In genomic region chr2:67515538-67515937, GRCh38 we compare ENCODE assay signal across 26 cellular contexts.
DNase-seq lines count a peak whose midpoint lies in the region; ATAC-seq, FAIRE-seq and TF ChIP-seq lines count a peak whose summit lies in the region.
"Had no signal": no experiment of that assay in that cellular context is flagged by ENCODE, and none has a peak within 500 bp of the region (broad histone marks: within the 10 kb centered on the region; RNA-seq: fewer than 3 reads in every experiment).

No MANE protein-coding gene starts in this region.

- TF ChIP-seq CTCF in PC-3 (conservative IDR thresholded peaks at IDR 0.05; ENCODE audit: low read depth, low read length) (no peak), keratinocyte (optimal IDR thresholded peaks at IDR 0.05 in 1 of 3, IDR thresholded peaks at IDR 0.05 in 1 of 3, conservative IDR thresholded peaks at IDR 0.05 in 1 of 3; ENCODE audit: extremely low read depth in 1 of 3, insufficient read depth in 2 of 3, low read length in 3 of 3) (no peak), natural killer cell (IDR thresholded peaks at IDR 0.05) (no peak)

- H3K27me3 ChIP-seq in PC-3 (ENCODE audit: low read length) (no peaks in the 10 kb centered on the region), keratinocyte (ENCODE audit: control insufficient read depth, extremely low read depth, insufficient read depth, low read length) (no peaks in the 10 kb centered on the region)
- H3K27me3 ChIP-seq: breast epithelium, testis had no signal

- H3K9ac ChIP-seq in PC-3 (ENCODE audit: low read length) (peak overlapping the region; percentile 47), keratinocyte (ENCODE audit: control insufficient read depth, extremely low read depth, insufficient read depth, low read length) (no peak overlapping the region)

- H3K27ac Mint-ChIP-seq in natural killer cell = no peak overlapping the region
- H3K27ac Mint-ChIP-seq: activated B cell treated with CpG ODN at 0.5 μM for 24 hours; activated naive CD8-positive, alpha-beta T cell; activated T-cell treated with anti-CD3 and anti-CD28 coated beads, Interleukin-2, amount 50 U/mL, for 24 hours; CD4-positive, alpha-beta memory T cell; H9; memory B cell had no signal

- FAIRE-seq in keratinocyte (lab: Jason Lieb, UNC) = no peak
- FAIRE-seq: GM12891, RCC 7860 had no signal

- peak; percentile 11 for DNase-seq in NCI-H748 (lab: John Stamatoyannopoulos, UW; ENCODE audit: unreplicated experiment)
- no peak for DNase-seq in NCI-H748 treated with DMSO at 0.1 percent for 48 hours (lab: John Stamatoyannopoulos, UW)
- no peak for DNase-seq in PC-3
- DNase-seq in keratinocyte (ENCODE audit: low read depth, low spot score) = no peak
- DNase-seq in natural killer cell = no peak
- DNase-seq: activated B cell treated with CpG ODN at 0.5 μM for 24 hours; activated effector memory CD4-positive, alpha-beta T cell treated with anti-CD3 and anti-CD28 coated beads, Interleukin-2, amount 50 U/mL, for 16 hours; activated T-cell treated with anti-CD3 and anti-CD28 coated beads, Interleukin-2, amount 50 U/mL, for 24 hours; anterior cingulate cortex; CD4-positive, alpha-beta memory T cell; DMS 273 treated with DMSO at 0.1 percent for 48 hours; H9; hippocampal formation; posterior cingulate gyrus; right cardiac atrium; stimulated activated CD4-positive, alpha-beta T cell treated with anti-CD3 and anti-CD28 coated beads, Interleukin-2, amount 100 ng/mL, for 24 hours; stimulated activated naive CD8-positive, alpha-beta T cell treated with anti-CD3 and anti-CD28 coated beads, Interleukin-15, Interleukin-2, amounts not matched to agents 100 U/mL and 50 U/mL, for 24 hours; testis had no signal

- intact Hi-C loops in PC-3 (cut with micrococcal nuclease) (no loop called here), natural killer cell (cut with micrococcal nuclease) (no loop called here)

- H3K4me1 ChIP-seq in PC-3 (ENCODE audit: insufficient read depth, low read length) (peaks cover 26% of the 10 kb centered on the region), keratinocyte (ENCODE audit: control insufficient read depth, extremely low read depth, insufficient read depth, low read length) (peaks cover 13% of the 10 kb centered on the region)
- H3K4me1 ChIP-seq: breast epithelium, testis had no signal

- no peaks in the 10 kb centered on the region for H3F3A ChIP-seq in PC-3 (ENCODE audit: low read length, unreplicated experiment)

- H3K4me3 ChIP-seq in PC-3 (ENCODE audit: low read length) (peak overlapping the region; percentile 18; the same call in 1 of the 2 replicates), keratinocyte (ENCODE audit: control insufficient read depth in 2 of 3, extremely low read depth in 1 of 3, insufficient read depth in 2 of 3, low read depth in 1 of 3, low read length in 3 of 3) (no peak overlapping the region)
- H3K4me3 ChIP-seq: breast epithelium, testis had no signal

- no peaks in the 10 kb centered on the region for H3K9me2 ChIP-seq in PC-3 (replicated peaks; ENCODE audit: low read length)

- no peaks in the 10 kb centered on the region for H3K4me1 Mint-ChIP-seq in natural killer cell
- H3K4me1 Mint-ChIP-seq: activated B cell treated with CpG ODN at 0.5 μM for 24 hours; CD4-positive, alpha-beta memory T cell; H9 had no signal

- H3K27ac ChIP-seq in PC-3 (ENCODE audit: low read length) (peak overlapping the region; percentile 93), keratinocyte (ENCODE audit: control insufficient read depth, insufficient read depth, low read length) (no peak overlapping the region)
- H3K27ac ChIP-seq: breast epithelium, testis had no signal

- no peaks in the 10 kb centered on the region for H3K27me3 Mint-ChIP-seq in natural killer cell (ENCODE audit: low read depth in 2 of 2)
- H3K27me3 Mint-ChIP-seq: activated B cell treated with CpG ODN at 0.5 μM for 24 hours; CD4-positive, alpha-beta memory T cell had no signal

- no peaks in the 10 kb centered on the region for H3K9me3 ChIP-seq in PC-3 (ENCODE audit: low read length)
- H3K9me3 ChIP-seq in keratinocyte (ENCODE audit: control insufficient read depth, low read depth, low read length) = no peaks in the 10 kb centered on the region
- H3K9me3 ChIP-seq: breast epithelium, testis had no signal

- no peaks in the 10 kb centered on the region for H3K36me3 ChIP-seq in PC-3 (ENCODE audit: low read depth, low read length)
- no peaks in the 10 kb centered on the region for H3K36me3 ChIP-seq in keratinocyte (ENCODE audit: control insufficient read depth in 2 of 2, extremely low read depth in 1 of 2, insufficient read depth in 2 of 2, low read length in 2 of 2)
- H3K36me3 ChIP-seq: breast epithelium had no signal

- ATAC-seq in PC-3 = no peak
- no peak for ATAC-seq in natural killer cell
- no peak for ATAC-seq in GM19395 (IDR thresholded peaks at IDR 0.05; ENCODE audit: unreplicated experiment)
- ATAC-seq in GM19452 (IDR thresholded peaks at IDR 0.05; ENCODE audit: unreplicated experiment) = no peak
- ATAC-seq in HG03520 (IDR thresholded peaks at IDR 0.05; ENCODE audit: unreplicated experiment) = no peak
- ATAC-seq: right cardiac atrium; stimulated activated naive CD8-positive, alpha-beta T cell treated with anti-CD3 and anti-CD28 coated beads, Interleukin-15, Interleukin-2, amounts not matched to agents 100 U/mL and 50 U/mL, for 24 hours had no signal

- H3K36me3 Mint-ChIP-seq in natural killer cell = no peaks in the 10 kb centered on the region
- H3K36me3 Mint-ChIP-seq: activated naive CD8-positive, alpha-beta T cell; CD4-positive, alpha-beta memory T cell; memory B cell had no signal

- H3K4me3 Mint-ChIP-seq in natural killer cell = no peak overlapping the region
- H3K4me3 Mint-ChIP-seq: activated B cell treated with CpG ODN at 0.5 μM for 24 hours; activated naive CD8-positive, alpha-beta T cell; activated T-cell treated with anti-CD3 and anti-CD28 coated beads, Interleukin-2, amount 50 U/mL, for 24 hours; CD4-positive, alpha-beta memory T cell; H9; memory B cell had no signal

- peaks cover 2% of the 10 kb centered on the region in 2 donors for H3K9me3 Mint-ChIP-seq in natural killer cell
- H3K9me3 Mint-ChIP-seq: activated B cell treated with CpG ODN at 0.5 μM for 24 hours; activated T-cell treated with anti-CD3 and anti-CD28 coated beads, Interleukin-2, amount 50 U/mL, for 24 hours; H9; memory B cell had no signal

- peak overlapping the region; percentile 58 for H3K4me2 ChIP-seq in PC-3 (ENCODE audit: low read length)
- H3K4me2 ChIP-seq in keratinocyte (ENCODE audit: control insufficient read depth, extremely low read depth, insufficient read depth, low read depth, low read length) = peak overlapping the region; percentile 37

- no peaks in the 10 kb centered on the region for H3K9me1 ChIP-seq in keratinocyte (ENCODE audit: control insufficient read depth, extremely low read depth, insufficient read depth, low read length)

- dilution Hi-C loops in keratinocyte (cut with MboI; ENCODE audit: extremely low pct_ligation_motif_present, low sequenced_read_pairs) = no loop called here

- POLR2A ChIA-PET in PC-3 (lab: Charles Lee; ENCODE audit: unreplicated experiment) = interaction anchor here (0.6 kb wide), 1 partner anchor 1859 kb away, joined by 3 read pairs; no protein-coding TSS in a partner anchor

- BruUV-seq in PC-3 (replicated peaks; lab: Mats Ljungman, UMichigan) = no TSS peak

- H2AFZ ChIP-seq in PC-3 (ENCODE audit: low read length) (peak overlapping the region; percentile 33; the same call in 1 of the 2 replicates), keratinocyte (ENCODE audit: control insufficient read depth, low read length) (no peak overlapping the region)

- H4K20me1 ChIP-seq in PC-3 (ENCODE audit: low read length) = no peaks in the 10 kb centered on the region
- no peaks in the 10 kb centered on the region for H4K20me1 ChIP-seq in keratinocyte (ENCODE audit: control insufficient read depth, extremely low read depth, insufficient read depth, low read length)

- no peaks in the 10 kb centered on the region for H3K79me2 ChIP-seq in PC-3 (ENCODE audit: low read length)
- H3K79me2 ChIP-seq in keratinocyte (ENCODE audit: control insufficient read depth, insufficient read depth, low read length) = no peaks in the 10 kb centered on the region

- CTCF ChIA-PET in PC-3 (lab: Charles Lee) = no interaction called here
